ENCODE assay signal across 8 cellular contexts in the genomic region with DNA sequence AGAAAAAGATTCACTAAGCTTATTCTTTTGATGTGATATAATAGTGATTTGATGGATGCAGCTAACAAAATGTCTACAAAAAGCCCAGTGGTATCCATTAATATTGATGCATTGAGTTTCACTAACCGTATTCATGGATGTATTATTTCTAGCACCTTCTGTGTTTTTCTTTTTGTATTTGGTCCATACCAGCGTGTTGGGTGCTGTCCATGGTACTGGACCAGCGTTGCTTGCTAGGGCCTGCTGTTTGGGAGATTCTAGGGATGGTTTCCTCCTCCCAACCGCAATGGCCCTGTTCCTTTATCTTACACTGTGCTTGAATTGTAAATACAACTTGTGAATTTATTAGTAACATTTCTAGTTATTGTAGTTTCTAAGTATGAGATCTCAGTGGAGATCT. TPM values are rescaled to one million over a fixed set of nuclear protein-coding genes. Genes with fewer than 3 reads are reported as not detected.
DNase-seq lines count a peak whose midpoint lies in the region; TF ChIP-seq lines count a peak whose summit lies in the region.

No MANE protein-coding gene starts in this region.

- H3K27me3 Mint-ChIP-seq in H9 (ENCODE audit: low read depth) (no peaks in the 10 kb centered on the region; the same call in 1 of the 2 replicates), progenitor cell of endocrine pancreas (no peaks in the 10 kb centered on the region)

- no peak overlapping the region for H3K56ac ChIP-seq in H9 (ENCODE audit: insufficient read length, low read depth, low read length)

- H3K4ac ChIP-seq in H9 (ENCODE audit: low read depth, low read length), result no peak overlapping the region

- no peak overlapping the region for H3K4me3 ChIP-seq in epithelial cell of esophagus (ENCODE audit: low read length)

- no peaks in the 10 kb centered on the region for H3K79me1 ChIP-seq in H9 (ENCODE audit: insufficient read depth, low read depth, low read length, poor library complexity, severe bottlenecking)

- H2BK5ac ChIP-seq in H9 (ENCODE audit: insufficient read length, low read length), result no peak overlapping the region

- no peak overlapping the region for H2BK12ac ChIP-seq in H9 (ENCODE audit: insufficient read length, low read depth, low read length)

- no peak overlapping the region for H3T11ph ChIP-seq in H9 (ENCODE audit: low read length)

- no peak overlapping the region for H2BK15ac ChIP-seq in H9 (ENCODE audit: low read depth, low read length)

- H3K23ac ChIP-seq in H9 (ENCODE audit: insufficient read length, low read depth, low read length), result no peak overlapping the region

- no peak overlapping the region for H3K4me2 ChIP-seq in H9 (ENCODE audit: insufficient read depth, insufficient read length, low read length)

- in situ Hi-C loops in G401 (cut with HindIII; ENCODE audit: low sequenced_read_pairs), result no loop called here

- no peak for TF ChIP-seq CTCF in H9 (conservative IDR thresholded peaks at IDR 0.05)
- TF ChIP-seq CTCF in epithelial cell of esophagus (IDR thresholded peaks at IDR 0.05; ENCODE audit: insufficient read depth, low read depth, low read length, missing control alignments), result no peak
- no peak for TF ChIP-seq CTCF in progenitor cell of endocrine pancreas (IDR thresholded peaks at IDR 0.05; ENCODE audit: unreplicated experiment)

- H3K4me3 Mint-ChIP-seq in H9 (no peak overlapping the region), progenitor cell of endocrine pancreas (ENCODE audit: low read depth) (no peak overlapping the region)

- H3K9me3 Mint-ChIP-seq in H9 (no peaks in the 10 kb centered on the region), progenitor cell of endocrine pancreas (ENCODE audit: low read depth) (no peaks in the 10 kb centered on the region)

- no peaks in the 10 kb centered on the region for H3K27me3 ChIP-seq in H9 (ENCODE audit: insufficient read depth, low read length)

- WGBS in H9 (ENCODE audit: extremely low coverage, insufficient read length, low lambda C conversion rate), result no CpG with 5 or more reads among the region's 4 CpGs

- no peak overlapping the region for H3K14ac ChIP-seq in H9 (ENCODE audit: insufficient read depth, low read length)

- no peak overlapping the region for H3K18ac ChIP-seq in H9 (ENCODE audit: insufficient read length, low read depth, low read length)

- H2AK5ac ChIP-seq in H9 (ENCODE audit: insufficient read length, low read length), result no peak overlapping the region

- no peaks in the 10 kb centered on the region for H3K4me1 ChIP-seq in H9 (ENCODE audit: insufficient read depth, low read length)

- no peak overlapping the region for H3K27ac ChIP-seq in H9 (ENCODE audit: insufficient read length, low read depth, low read length)

- DNase-seq in H9 (peak; percentile 55), RKO (ENCODE audit: low spot score) (peak; percentile 55), epithelial cell of esophagus (ENCODE audit: low read depth) (peak; percentile 74), progenitor cell of endocrine pancreas (ENCODE audit: low spot score, unreplicated experiment) (peak; percentile 64), SKM-1 (lab: John Stamatoyannopoulos, UW; ENCODE audit: unreplicated experiment) (no peak), NCI-H146 treated with DMSO at 0.1 percent for 48 hours (lab: John Stamatoyannopoulos, UW; ENCODE audit: unreplicated experiment) (no peak), NCI-H1092 treated with DMSO at 0.1 percent for 48 hours (lab: John Stamatoyannopoulos, UW) (no peak), G401 (ENCODE audit: low spot score) (no peak)

- no peak overlapping the region for H4K91ac ChIP-seq in H9 (ENCODE audit: insufficient read length, low read depth, low read length)

- H3K9me3 ChIP-seq in H9 (ENCODE audit: control insufficient read depth, low read depth, low read length), result no peaks in the 10 kb centered on the region

- H3K36me3 Mint-ChIP-seq in H9 (ENCODE audit: insufficient read depth in 1 of 3, low read depth in 3 of 3) (no peaks in the 10 kb centered on the region), progenitor cell of endocrine pancreas (ENCODE audit: insufficient read depth) (no peaks in the 10 kb centered on the region)

- no peak overlapping the region for H4K5ac ChIP-seq in H9 (ENCODE audit: insufficient read length, low read depth, low read length)

- H3K27ac Mint-ChIP-seq in H9, result no peak overlapping the region
- no peak overlapping the region for H3K27ac Mint-ChIP-seq in progenitor cell of endocrine pancreas

- no peaks in the 10 kb centered on the region for H3K79me2 ChIP-seq in H9 (ENCODE audit: insufficient read depth, low read length)

- no peaks in the 10 kb centered on the region for H4K20me1 ChIP-seq in H9 (ENCODE audit: control insufficient read depth, insufficient read depth, insufficient read length)

- no peaks in the 10 kb centered on the region for H3K23me2 ChIP-seq in H9 (ENCODE audit: insufficient read length, low read depth, low read length, poor library complexity, severe bottlenecking)

- peaks cover 8 to 16% of the 10 kb centered on the region in 2 experiments; a peak in 3 of 4 replicates for H3K4me1 Mint-ChIP-seq in H9
- H3K4me1 Mint-ChIP-seq in progenitor cell of endocrine pancreas (ENCODE audit: low read depth), result peaks cover 2% of the 10 kb centered on the region

- H3K9ac ChIP-seq in H9 (ENCODE audit: extremely low read depth, insufficient read length, low read length), result no peak overlapping the region

- H2BK120ac ChIP-seq in H9 (ENCODE audit: low read depth, low read length, poor library complexity, severe bottlenecking), result no peak overlapping the region

- no peak overlapping the region for H2BK20ac ChIP-seq in H9 (ENCODE audit: low read depth, low read length, poor library complexity, severe bottlenecking)

- no peak overlapping the region for H4K8ac ChIP-seq in H9 (replicated peaks; ENCODE audit: insufficient read length, low read depth, low read length)

- no peak overlapping the region for H2AFZ ChIP-seq in H9 (ENCODE audit: low read length)

RNA-seq across cellular contexts. Expression of a gene that starts 31.7 kb away (rescaled TPM):
- total RNA-seq in H9 (2021) (5.7 and 6.1 TPM in 2 replicates), progenitor cell of endocrine pancreas (0.38 and 0.95 TPM in 2 replicates)
- not detected in 2 replicates for total RNA-seq in G401 (2014; rRNA removed; shearing (Covaris generic))

Comparison
In these comparisons a context has a peak if more than half of its experiments do, and no peak if none do; other contexts are left out.
1. DNase-seq: peak in H9 (single experiment), RKO (single experiment), epithelial cell of esophagus (single experiment) and progenitor cell of endocrine pancreas (single experiment); none in SKM-1 (single experiment), NCI-H146 treated with DMSO at 0.1 percent for 48 hours (single experiment), NCI-H1092 treated with DMSO at 0.1 percent for 48 hours (single experiment) and G401 (single experiment).